8 cellular contexts compared by ENCODE assay signal in the genomic region with DNA sequence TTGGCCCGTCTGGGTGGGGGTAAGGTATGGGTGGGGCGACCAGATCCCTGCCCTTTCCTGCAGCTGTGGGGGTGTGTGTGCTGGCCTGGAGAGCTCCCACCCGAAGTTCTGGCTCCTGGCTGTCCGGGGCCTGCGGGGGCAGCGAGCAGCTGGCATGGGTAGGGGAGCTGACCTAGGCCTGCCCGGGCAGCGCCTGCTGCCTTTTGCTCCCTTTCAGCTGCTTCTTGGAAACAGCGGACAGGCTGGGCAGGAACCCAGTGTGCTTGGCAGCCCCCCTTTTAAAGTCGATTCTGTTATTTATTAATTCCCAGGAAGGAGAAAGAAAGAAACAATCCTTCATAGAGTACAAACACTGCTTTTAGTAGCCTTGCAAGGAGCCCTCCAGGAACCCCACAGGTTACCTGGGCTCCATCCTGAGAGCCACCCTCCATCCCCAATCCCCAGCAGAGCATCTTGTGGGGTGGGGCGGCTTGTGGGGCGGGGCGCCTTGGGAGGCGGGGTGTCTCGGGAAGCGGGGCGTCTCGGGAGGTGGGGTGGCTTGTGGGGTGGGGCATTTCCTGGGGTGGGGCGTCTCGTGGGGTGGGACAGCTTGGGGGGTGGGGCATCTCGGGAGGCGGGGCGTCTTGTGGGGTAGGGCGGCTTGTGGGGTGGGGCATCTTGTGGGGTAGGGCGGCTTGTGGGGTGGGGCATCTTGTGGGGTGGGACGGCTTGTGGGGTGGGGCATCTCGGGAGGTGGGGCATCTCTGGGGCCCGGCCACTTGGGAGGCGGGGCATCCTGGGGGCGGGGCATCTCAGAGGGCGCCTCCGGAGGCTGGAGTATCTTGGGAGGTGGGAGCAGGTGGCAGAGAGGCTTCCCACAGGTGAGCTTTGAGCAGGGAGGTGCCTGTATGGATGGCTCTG. TPM values are rescaled to one million over a fixed set of nuclear protein-coding genes. Genes with fewer than 3 reads are reported as not detected.
DNase-seq lines count a peak whose midpoint lies in the region; ATAC-seq and TF ChIP-seq lines count a peak whose summit lies in the region.

No MANE protein-coding gene starts in this region.

- peak overlapping the region; percentile 45; the same call in 1 of the 2 replicates for H3K27ac Mint-ChIP-seq in WTC11
- no peak overlapping the region for H3K27ac Mint-ChIP-seq in activated T-helper 2 cell treated with anti-CD3 and anti-CD28 coated beads, Interferon-gamma antibody, Interleukin-2, Interleukin-4, amounts not matched to agents 10 μg/mL and 5 μg/mL and 100 μg/mL, durations not matched to agents 14 hours and 24 hours and 36 hours

- no peak overlapping the region for H3K4me2 ChIP-seq in GM23248 (ENCODE audit: unreplicated experiment)

- no peaks in the 10 kb centered on the region for H3K36me3 Mint-ChIP-seq in WTC11
- peaks cover 3% of the 10 kb centered on the region for H3K36me3 Mint-ChIP-seq in activated T-helper 2 cell treated with anti-CD3 and anti-CD28 coated beads, Interferon-gamma antibody, Interleukin-2, Interleukin-4, amounts not matched to agents 10 μg/mL and 5 μg/mL and 100 μg/mL, durations not matched to agents 14 hours and 24 hours and 36 hours (ENCODE audit: low read depth)

- DNase-seq in GM23248 (peak; percentile 39), WTC11 (ENCODE audit: low spot score) (peak; percentile 63), right cardiac atrium (peak; percentile 46 to 76 (median 76)), kidney glomerular epithelial cell (lab: John Stamatoyannopoulos, UW) (no peak)
- DNase-seq in activated T-helper 2 cell treated with anti-CD3 and anti-CD28 coated beads, Interferon-gamma antibody, Interleukin-2, Interleukin-4, amounts not matched to agents 10 μg/mL and 5 μg/mL and 100 μg/mL, durations not matched to agents 14 hours and 24 hours and 36 hours (ENCODE audit: low spot score) = no peak

- no peaks in the 10 kb centered on the region for H3K9me3 Mint-ChIP-seq in WTC11
- no peaks in the 10 kb centered on the region for H3K9me3 Mint-ChIP-seq in activated T-helper 2 cell treated with anti-CD3 and anti-CD28 coated beads, Interferon-gamma antibody, Interleukin-2, Interleukin-4, amounts not matched to agents 10 μg/mL and 5 μg/mL and 100 μg/mL, durations not matched to agents 14 hours and 24 hours and 36 hours

- ATAC-seq in WTC11 (peak; percentile 70), right cardiac atrium (peak in 1 of 2 donors; percentile 1), HG02884 (IDR thresholded peaks at IDR 0.05; ENCODE audit: unreplicated experiment) (no peak), GM19452 (IDR thresholded peaks at IDR 0.05; ENCODE audit: unreplicated experiment) (no peak)

- H3K9me3 ChIP-seq in GM23248 (ENCODE audit: low read depth) (no peaks in the 10 kb centered on the region), right cardiac atrium (ENCODE audit: control insufficient read depth, low read length) (no peaks in the 10 kb centered on the region), stomach smooth muscle (ENCODE audit: control insufficient read depth in 2 of 2, low read length in 2 of 2) (no peaks in the 10 kb centered on the region)

- POLR2A ChIA-PET in WTC11 (lab: Charles Lee) = no interaction called here

- H3K36me3 ChIP-seq in GM23248 (ENCODE audit: low read depth) = no peaks in the 10 kb centered on the region
- peaks cover 0 to 4% of the 10 kb centered on the region in 2 donors for H3K36me3 ChIP-seq in stomach smooth muscle (ENCODE audit: control insufficient read depth in 2 of 2, insufficient read depth in 2 of 2, low read length in 2 of 2)

- H3K27me3 ChIP-seq in GM23248 (replicated peaks; ENCODE audit: insufficient read depth) (no peaks in the 10 kb centered on the region), right cardiac atrium (ENCODE audit: control insufficient read depth, insufficient read depth) (no peaks in the 10 kb centered on the region), stomach smooth muscle (ENCODE audit: control insufficient read depth in 1 of 2, insufficient read depth in 2 of 2, low read length in 2 of 2) (no peaks in the 10 kb centered on the region)

- H3K4me3 Mint-ChIP-seq in WTC11 = no peak overlapping the region
- H3K4me3 Mint-ChIP-seq in activated T-helper 2 cell treated with anti-CD3 and anti-CD28 coated beads, Interferon-gamma antibody, Interleukin-2, Interleukin-4, amounts not matched to agents 10 μg/mL and 5 μg/mL and 100 μg/mL, durations not matched to agents 14 hours and 24 hours and 36 hours (ENCODE audit: low read depth) = no peak overlapping the region

- H4K20me1 ChIP-seq in GM23248 (ENCODE audit: insufficient read depth) = peaks cover 5% of the 10 kb centered on the region; the same call in 1 of the 2 replicates

- CTCF ChIA-PET in WTC11 (lab: Charles Lee) = interaction anchor here (1.3 to 4.3 kb wide), 5 partner anchors 16 to 232 kb away, joined by 3 to 23 read pairs (median 7); partner anchors contain the start of gene TSSC4

- in situ Hi-C loops in GM23248 (cut with MboI) = no loop called here

- H3K9me2 ChIP-seq in GM23248 (ENCODE audit: insufficient read depth) = no peaks in the 10 kb centered on the region

- 15 to 28% methylated on average over 9 to 30 of the region's 32 CpGs for WGBS in GM23248 (ENCODE audit: low coverage in 1 of 2, low lambda C conversion rate in 2 of 2, missing lambda C conversion rate in 2 of 2), 2 experiments
- WGBS in right cardiac atrium = 46% methylated on average over 32 of the region's 32 CpGs

- no peak overlapping the region for H2AFZ ChIP-seq in GM23248

- 0 out of 2 replicates have a peak, but pooled peaks cover 4% of the 10 kb centered on the region for H3F3A ChIP-seq in GM23248 (ENCODE audit: insufficient read depth)

- intact Hi-C loops in right cardiac atrium (cut with DNase I) = no loop called here
- intact Hi-C loops in activated T-helper 2 cell treated with anti-CD3 and anti-CD28 coated beads, Interferon-gamma antibody, Interleukin-2, Interleukin-4, amounts not matched to agents 10 μg/mL and 5 μg/mL and 100 μg/mL, durations not matched to agents 14 hours and 24 hours and 36 hours (cut with micrococcal nuclease) = no loop called here

- peaks cover 39% of the 10 kb centered on the region for H3K4me1 ChIP-seq in GM23248 (ENCODE audit: insufficient read depth)
- peaks cover 50% of the 10 kb centered on the region for H3K4me1 ChIP-seq in right cardiac atrium (ENCODE audit: control insufficient read depth, insufficient read depth, low read length)
- peaks cover 95% of the 10 kb centered on the region for H3K4me1 ChIP-seq in stomach smooth muscle (ENCODE audit: control insufficient read depth, insufficient read depth, low read length)

- TF ChIP-seq CTCF in WTC11 (IDR thresholded peaks at IDR 0.05) = no peak

- peaks cover 15% of the 10 kb centered on the region; the same call in 1 of the 2 replicates for H3K4me1 Mint-ChIP-seq in WTC11
- H3K4me1 Mint-ChIP-seq in activated T-helper 2 cell treated with anti-CD3 and anti-CD28 coated beads, Interferon-gamma antibody, Interleukin-2, Interleukin-4, amounts not matched to agents 10 μg/mL and 5 μg/mL and 100 μg/mL, durations not matched to agents 14 hours and 24 hours and 36 hours (ENCODE audit: low read depth) = peaks cover 22% of the 10 kb centered on the region

- H3K4me3 ChIP-seq in GM23248 (no peak overlapping the region), right cardiac atrium (ENCODE audit: low read length) (no peak overlapping the region), stomach smooth muscle (ENCODE audit: low read length in 2 of 2) (peak overlapping the region; percentile 37 to 59)

- peaks cover 96% of the 10 kb centered on the region for H3K79me2 ChIP-seq in GM23248 (ENCODE audit: insufficient read depth)

- no peaks in the 10 kb centered on the region for H3K27me3 Mint-ChIP-seq in WTC11 (ENCODE audit: low read depth)
- no peaks in the 10 kb centered on the region for H3K27me3 Mint-ChIP-seq in activated T-helper 2 cell treated with anti-CD3 and anti-CD28 coated beads, Interferon-gamma antibody, Interleukin-2, Interleukin-4, amounts not matched to agents 10 μg/mL and 5 μg/mL and 100 μg/mL, durations not matched to agents 14 hours and 24 hours and 36 hours (ENCODE audit: low read depth)

- H3K9ac ChIP-seq in GM23248 (peak overlapping the region; percentile 47), stomach smooth muscle (ENCODE audit: low read length in 2 of 2) (peak overlapping the region in 1 of 2 donors; percentile 17)

- H3K27ac ChIP-seq in GM23248 = peak overlapping the region; percentile 65
- H3K27ac ChIP-seq in right cardiac atrium (ENCODE audit: low read length) = peak overlapping the region; percentile 53
- H3K27ac ChIP-seq in stomach smooth muscle (ENCODE audit: low read length) = peak overlapping the region; percentile 94

TF ChIP-seq in WTC11, 78 proteins besides CTCF, POLR2A, EP300 and RAD21 (continues in another document):
- TF ChIP-seq JAZF1 (CRISPR knock-in tag; IDR thresholded peaks at IDR 0.05) (no peak), GTF2I (CRISPR knock-in tag; conservative IDR thresholded peaks at IDR 0.05) (no peak), TCF7 (CRISPR knock-in tag; IDR thresholded peaks at IDR 0.05; ENCODE audit: low read depth) (no peak)

RNA-seq across cellular contexts. Expression of gene CD81, which starts 7.0 kb away (rescaled TPM):
- total RNA-seq in GM23248 (2014; rRNA removed; shearing (Covaris generic)) = 363 and 434 TPM in 2 replicates
- 66.8 and 67.6 TPM in 2 replicates for polyA plus RNA-seq in GM23248 (2016; fragmentation: Nextera tagmentation; extraction: Ambion mirVana)
- 237 to 244 TPM (median 241 TPM) in 3 replicates for total RNA-seq in WTC11 (2021)
- 100 to 1,000 TPM; 677 to 920 (median 748) TPM for total RNA-seq in right cardiac atrium
- polyA plus RNA-seq in right cardiac atrium = 869 TPM
- 211 and 219 TPM in 2 replicates for total RNA-seq in activated T-helper 2 cell treated with anti-CD3 and anti-CD28 coated beads, Interferon-gamma antibody, Interleukin-2, Interleukin-4, amounts not matched to agents 10 μg/mL and 5 μg/mL and 100 μg/mL, durations not matched to agents 14 hours and 24 hours and 36 hours

RNA-seq across cellular contexts. Expression of gene TSSC4, which starts 16.5 kb away (rescaled TPM):
- 44.4 and 50.3 TPM in 2 replicates for total RNA-seq in GM23248 (2014; rRNA removed; shearing (Covaris generic))
- 61.8 and 69.8 TPM in 2 replicates for polyA plus RNA-seq in GM23248 (2016; fragmentation: Nextera tagmentation; extraction: Ambion mirVana)
- 41.2 to 45.8 TPM (median 41.4 TPM) in 3 replicates for total RNA-seq in WTC11 (2021)
- 10 to 100 TPM; 30.5 to 50.4 (median 37.1) TPM for total RNA-seq in right cardiac atrium
- polyA plus RNA-seq in right cardiac atrium = 31.8 TPM
- 46.6 and 48.9 TPM in 2 replicates for total RNA-seq in activated T-helper 2 cell treated with anti-CD3 and anti-CD28 coated beads, Interferon-gamma antibody, Interleukin-2, Interleukin-4, amounts not matched to agents 10 μg/mL and 5 μg/mL and 100 μg/mL, durations not matched to agents 14 hours and 24 hours and 36 hours

Comparison
In these comparisons a context has a peak if more than half of its experiments do, and no peak if none do; other contexts are left out.
1. DNase-seq: peak in GM23248 (single experiment), WTC11 (single experiment) and right cardiac atrium (3 of 3); none in kidney glomerular epithelial cell (single experiment) and activated T-helper 2 cell treated with anti-CD3 and anti-CD28 coated beads, Interferon-gamma antibody, Interleukin-2, Interleukin-4, amounts not matched to agents 10 μg/mL and 5 μg/mL and 100 μg/mL, durations not matched to agents 14 hours and 24 hours and 36 hours (single experiment).
2. H3K4me3 ChIP-seq: peak in stomach smooth muscle (2 of 2); none in GM23248 (single experiment) and right cardiac atrium (single experiment).
3. Peak in every context shown above with its lines, with median percentiles within 50 percentile points of each other: H3K27ac ChIP-seq.